9 cellular contexts compared by ENCODE assay signal in genomic region chr12:6226701-6227096, GRCh38. TPM values are rescaled to one million over a fixed set of nuclear protein-coding genes. Genes with fewer than 3 reads are reported as not detected.
A peak's percentile ranks its signal among the peaks of the same experiment; 100 is the strongest.
DNase-seq lines count a peak whose midpoint lies in the region; ATAC-seq lines count a peak whose summit lies in the region.
"Had no signal": no experiment of that assay in that cellular context is flagged by ENCODE, and none has a peak within 500 bp of the region (broad histone marks: within the 10 kb centered on the region; RNA-seq: fewer than 3 reads in every experiment).

No MANE protein-coding gene starts in this region.

- H3K4me2 ChIP-seq in GM23248 (ENCODE audit: unreplicated experiment), result peak overlapping the region; percentile 55

- H3K9me2 ChIP-seq in GM23248 (ENCODE audit: insufficient read depth), result no peaks in the 10 kb centered on the region

- no peaks in the 10 kb centered on the region for H3K9me3 ChIP-seq in GM23248 (ENCODE audit: low read depth)
- H3K9me3 ChIP-seq in skeletal muscle tissue (ENCODE audit: control insufficient read depth in 3 of 3, low read length in 3 of 3), result no peaks in the 10 kb centered on the region

- H3K4me3 ChIP-seq in GM23248, result peak overlapping the region; percentile 44; the same call in 1 of the 2 replicates
- H3K4me3 ChIP-seq in skeletal muscle tissue (ENCODE audit: low read length in 3 of 3), result peak overlapping the region; percentile 52 to 63 (median 62)

- H3K79me2 ChIP-seq in GM23248 (ENCODE audit: insufficient read depth), result no peaks in the 10 kb centered on the region

- H3K27me3 ChIP-seq in GM23248 (replicated peaks; ENCODE audit: insufficient read depth), result no peaks in the 10 kb centered on the region
- no peaks in the 10 kb centered on the region for H3K27me3 ChIP-seq in skeletal muscle tissue (ENCODE audit: control insufficient read depth in 3 of 3, insufficient read depth in 3 of 3, low read length in 3 of 3)

- H3K27ac ChIP-seq in GM23248 (peak overlapping the region; percentile 73), cingulate gyrus (ENCODE audit: low read depth, low read length) (peak overlapping the region; percentile 95), skeletal muscle tissue (ENCODE audit: low read depth, low read length) (peak overlapping the region; percentile 85)

- H3K4me1 ChIP-seq in GM23248 (ENCODE audit: insufficient read depth) (peaks cover 46% of the 10 kb centered on the region), skeletal muscle tissue (ENCODE audit: control insufficient read depth in 3 of 3, insufficient read depth in 3 of 3, low read length in 3 of 3) (peaks cover 74 to 89% (median 87%) of the 10 kb centered on the region in 3 donors)

- 11 to 15% methylated on average over 10 of the region's 10 CpGs for WGBS in GM23248 (ENCODE audit: low coverage in 1 of 2, low lambda C conversion rate in 2 of 2, missing lambda C conversion rate in 2 of 2), 2 experiments

- H3K9ac ChIP-seq in GM23248 (peak overlapping the region; percentile 74), skeletal muscle tissue (ENCODE audit: low read depth in 1 of 3, low read length in 3 of 3) (peak overlapping the region; percentile 71 to 81 (median 81))

- peak overlapping the region; percentile 77 for H2AFZ ChIP-seq in GM23248

- no peaks in the 10 kb centered on the region for H4K20me1 ChIP-seq in GM23248 (ENCODE audit: insufficient read depth)

- H3F3A ChIP-seq in GM23248 (ENCODE audit: insufficient read depth), result peaks cover 35% of the 10 kb centered on the region

- DNase-seq in GM23248 (peak; percentile 58), left lobe of liver (ENCODE audit: low spot score) (no peak), DMS79 (lab: John Stamatoyannopoulos, UW) (no peak), AML-193 (lab: John Stamatoyannopoulos, UW) (no peak), HUDEP-2 (lab: John Stamatoyannopoulos, UW; ENCODE audit: unreplicated experiment in 76 of 76) (no peak)
- no peak for DNase-seq in stimulated activated CD4-positive, alpha-beta T cell treated with anti-CD3 and anti-CD28 coated beads, Interleukin-4, amount 100 ng/mL, for 24 hours
- DNase-seq: stimulated activated CD4-positive, alpha-beta T cell treated with anti-CD3 and anti-CD28 coated beads, Interleukin-4, amount 100 ng/mL, for 1 hour had no signal

- peak; percentile 56 for ATAC-seq in left lobe of liver

- H3K36me3 ChIP-seq in GM23248 (ENCODE audit: low read depth) (no peaks in the 10 kb centered on the region), skeletal muscle tissue (ENCODE audit: control insufficient read depth in 3 of 3, insufficient read depth in 3 of 3, low read length in 3 of 3) (peaks cover 0 to 4% (median 0%) of the 10 kb centered on the region in 3 donors)

- in situ Hi-C loops in GM23248 (cut with MboI), result no loop called here

RNA-seq across cellular contexts. Expression of gene CD9, which starts 26.5 kb away (rescaled TPM):
- total RNA-seq in GM23248 (2014; rRNA removed; shearing (Covaris generic)), result 24.7 and 28.6 TPM in 2 replicates
- polyA plus RNA-seq in GM23248 (2016; fragmentation: Nextera tagmentation; extraction: Ambion mirVana), result 45.1 and 46.9 TPM in 2 replicates
- total RNA-seq in left lobe of liver, result 21.2 TPM
- 62.6 TPM for total RNA-seq in skeletal muscle tissue
